In genomic region chr2:173157894-173158293, GRCh38 we compare ENCODE assay signal across 16 cellular contexts.
"Had no signal": no experiment of that assay in that cellular context is flagged by ENCODE, and none has a peak within 500 bp of the region (broad histone marks: within the 10 kb centered on the region; RNA-seq: fewer than 3 reads in every experiment).

No MANE protein-coding gene starts in this region.

- ATAC-seq: activated CD8-positive, alpha-beta T cell treated with anti-CD3 and anti-CD28 coated beads, Interleukin-2, amount 10 ng/mL, durations not matched to agents 7 days and 5 days; SK-N-SH treated with all-trans-retinoic acid at 6 μM for 48 hours had no signal

- H3K4me1 ChIP-seq: colonic mucosa had no signal

- H3K27me3 ChIP-seq: adrenal gland, colonic mucosa, sigmoid colon, spleen, upper lobe of left lung had no signal

- DNase-seq: activated CD4-positive, alpha-beta T cell treated with anti-CD3 and anti-CD28 coated beads for 1 hour; activated CD4-positive, alpha-beta T cell treated with anti-CD3 and anti-CD28 coated beads, Interleukin-2, amount 50 U/mL, for 1 hour; activated CD8-positive, alpha-beta T cell treated with anti-CD3 and anti-CD28 coated beads, Interleukin-2, amount 10 ng/mL, durations not matched to agents 7 days and 5 days; activated gamma-delta T cell treated with Interleukin-2 at 50 U/mL for 16 hours; adrenal gland; colonic mucosa; foreskin fibroblast; immature natural killer cell; sigmoid colon; spleen; stimulated activated CD4-positive, alpha-beta T cell treated with anti-CD3 and anti-CD28 coated beads, Interleukin-4, amount 100 ng/mL, for 1 hour; stimulated activated naive CD4-positive, alpha-beta T cell; upper lobe of left lung; WERI-Rb-1 had no signal

- H3K27ac ChIP-seq: adrenal gland, colonic mucosa, upper lobe of left lung, WERI-Rb-1 had no signal

- H3K4me3 ChIP-seq: adrenal gland, colonic mucosa, sigmoid colon, spleen, upper lobe of left lung had no signal

- FAIRE-seq: astrocyte had no signal

- H3K36me3 ChIP-seq: adrenal gland, colonic mucosa, sigmoid colon, spleen, upper lobe of left lung, WERI-Rb-1 had no signal

- H3K9me3 ChIP-seq: adrenal gland, colonic mucosa, sigmoid colon, spleen, upper lobe of left lung had no signal
